Comparison of ENCODE assay signal across 8 cellular contexts in genomic region chr17:60676758-60677307, GRCh38. TPM values are rescaled to one million over a fixed set of nuclear protein-coding genes. Genes with fewer than 3 reads are reported as not detected.
DNase-seq lines count a peak whose midpoint lies in the region; ATAC-seq, FAIRE-seq and TF ChIP-seq lines count a peak whose summit lies in the region.

No MANE protein-coding gene starts in this region.

- no peak for ATAC-seq in heart right ventricle
- no peak for ATAC-seq in K562
- no peak for ATAC-seq in GM19351 (IDR thresholded peaks at IDR 0.05; ENCODE audit: unreplicated experiment)

- H3K27ac ChIP-seq in heart right ventricle (peak overlapping the region in 9 of 10 donors; percentile 12 to 89 (median 76)), K562 (ENCODE audit: extremely low read depth, low read depth, low read length) (peak overlapping the region; percentile 55), mesendoderm (ENCODE audit: low read depth, low read length) (no peak overlapping the region), uterus (peak overlapping the region; percentile 66 to 89)

- TSS peak; percentile 92 for BruUV-seq in K562 (replicated peaks; lab: Mats Ljungman, UMichigan)

- TF ChIP-seq POLR2A in K562 (conservative IDR thresholded peaks at IDR 0.05), result no peak; the same call in none of the 2 replicates
- TF ChIP-seq POLR2A in uterus (IDR thresholded peaks at IDR 0.05), result peak in 1 of 2 donors; percentile 18

- H3K36me3 ChIP-seq in heart right ventricle (peaks cover 0 to 21% (median 4%) of the 10 kb centered on the region in 9 donors), K562 (ENCODE audit: control insufficient read depth, insufficient read depth, low read length) (no peaks in the 10 kb centered on the region), mesendoderm (ENCODE audit: control insufficient read depth, insufficient read depth, low read length) (no peaks in the 10 kb centered on the region), uterus (no peaks in the 10 kb centered on the region)

- TF ChIP-seq CTCF in heart right ventricle (IDR thresholded peaks at IDR 0.05) (no peak), K562 (IDR thresholded peaks at IDR 0.05 in 2 of 3, conservative IDR thresholded peaks at IDR 0.05 in 1 of 3; ENCODE audit: insufficient read depth in 2 of 3, low read depth in 1 of 3, low read length in 3 of 3) (no peak), uterus (IDR thresholded peaks at IDR 0.05) (no peak)

- H3K9me3 ChIP-seq in heart right ventricle, result peaks cover 0 to 3% (median 0%) of the 10 kb centered on the region in 11 donors
- H3K9me3 ChIP-seq in K562 (replicated peaks; ENCODE audit: control insufficient read depth, insufficient read depth, low read depth, low read length), result no peaks in the 10 kb centered on the region
- H3K9me3 ChIP-seq in uterus, result no peaks in the 10 kb centered on the region

- H3K18ac ChIP-seq in mesendoderm (ENCODE audit: low read length), result no peak overlapping the region

- 26 to 30% methylated on average over 17 of the region's 17 CpGs for WGBS in heart right ventricle, 2 donors
- WGBS in K562 (ENCODE audit: insufficient coverage, low coverage, missing lambda C conversion rate), result 17% methylated on average over 17 of the region's 17 CpGs
- WGBS in mesendoderm (ENCODE audit: extremely low coverage, insufficient coverage, low lambda C conversion rate), result no CpG with 5 or more reads among the region's 17 CpGs

- H3K23ac ChIP-seq in mesendoderm (ENCODE audit: low read length), result no peak overlapping the region

- FAIRE-seq in K562 (lab: Jason Lieb, UNC), result no peak

- H4K8ac ChIP-seq in mesendoderm (ENCODE audit: low read depth, low read length), result no peak overlapping the region

- H4K20me1 ChIP-seq in K562 (replicated peaks; ENCODE audit: control insufficient read depth, insufficient read depth, low read length), result no peaks in the 10 kb centered on the region

- no peak overlapping the region for H3K4ac ChIP-seq in mesendoderm (ENCODE audit: low read depth, low read length)

- intact Hi-C loops in heart right ventricle (cut with DNase I), result loop anchor here in 1 of 10 donors (10.0 kb wide), 1 partner anchor 1388 kb away; the partner anchor contains the start of gene MED13
- intact Hi-C loops in cardiac septum (cut with DNase I), result loop anchor here (5.0 kb wide), 1 partner anchor 75 kb away; the partner anchor contains the start of gene PPM1D
- intact Hi-C loops in K562 (cut with micrococcal nuclease), result no loop called here
- intact Hi-C loops in uterus (cut with DNase I; ENCODE audit: low total_unique reads), result no loop called here

- DNase-seq in heart right ventricle, result no peak
- DNase-seq in cardiac septum (ENCODE audit: low spot score), result no peak
- no peak for DNase-seq in K562 (ENCODE audit: extremely low read depth in 1 of 4, low spot score in 3 of 4)
- DNase-seq in mesendoderm, result no peak
- DNase-seq in uterus, result no peak
- DNase-seq in epidermal melanocyte (ENCODE audit: insufficient read length, low spot score), result no peak
- DNase-seq in NCI-H1092 treated with DMSO at 0.1 percent for 48 hours (lab: John Stamatoyannopoulos, UW), result no peak

- H3K4me1 ChIP-seq in heart right ventricle (peaks cover 0 to 18% (median 13%) of the 10 kb centered on the region in 9 donors), K562 (replicated peaks in 1 of 2; ENCODE audit: control insufficient read depth in 2 of 2, insufficient read depth in 2 of 2, low read length in 2 of 2) (peaks cover 5 to 8% of the 10 kb centered on the region in 2 experiments; a peak in 2 of 5 replicates), mesendoderm (ENCODE audit: control insufficient read depth, low read depth, low read length) (peaks cover 2% of the 10 kb centered on the region), uterus (peaks cover 0 to 5% of the 10 kb centered on the region in 2 donors)

- no peak overlapping the region for H2BK120ac ChIP-seq in mesendoderm (ENCODE audit: low read depth, low read length)

- H3K79me1 ChIP-seq in mesendoderm (ENCODE audit: low read length), result no peaks in the 10 kb centered on the region

- no peak overlapping the region for H2BK5ac ChIP-seq in mesendoderm (ENCODE audit: low read length)

- in situ Hi-C loops in K562 (cut with MboI), result no loop called here

- TF ChIP-seq EP300 in K562 (IDR thresholded peaks at IDR 0.05; ENCODE audit: low read length), result no peak

- TF ChIP-seq RAD21 in K562 (CRISPR knock-in tag; conservative IDR thresholded peaks at IDR 0.05 in 1 of 2, IDR thresholded peaks at IDR 0.05 in 1 of 2), result no peak

- CTCF ChIA-PET in K562 (lab: Yijun Ruan, JAX; ENCODE audit: low intra/inter-chr PET ratio), result interaction anchor here (0.5 to 0.6 kb wide), 2 partner anchors 75 to 294 kb away, joined by 3 read pairs; no protein-coding TSS in a partner anchor

- H3K9ac ChIP-seq in K562 (ENCODE audit: insufficient read depth in 1 of 2, low read depth in 2 of 2, low read length in 2 of 2) (peak overlapping the region; percentile 58 to 96), mesendoderm (ENCODE audit: low read length) (peak overlapping the region; percentile 57)

- H3K27me3 ChIP-seq in heart right ventricle (no peaks in the 10 kb centered on the region), K562 (ENCODE audit: control insufficient read depth in 2 of 2, insufficient read depth in 2 of 2, low read length in 2 of 2) (no peaks in the 10 kb centered on the region), mesendoderm (ENCODE audit: insufficient read depth, low read length, poor library complexity) (no peaks in the 10 kb centered on the region), uterus (no peaks in the 10 kb centered on the region)

- H3K4me2 ChIP-seq in K562 (ENCODE audit: insufficient read depth, low read length), result peak overlapping the region; percentile 85
- peak overlapping the region; percentile 68 for H3K4me2 ChIP-seq in mesendoderm (ENCODE audit: low read length)

- peak overlapping the region; percentile 30 for H3K56ac ChIP-seq in mesendoderm (ENCODE audit: low read length)

- H2AK5ac ChIP-seq in mesendoderm (ENCODE audit: low read length), result no peak overlapping the region

- H2BK15ac ChIP-seq in mesendoderm (replicated peaks; ENCODE audit: low read depth), result no peak overlapping the region

- no peaks in the 10 kb centered on the region for H3K9me1 ChIP-seq in K562 (ENCODE audit: control insufficient read depth, insufficient read depth, low read length)

- H3K4me3 ChIP-seq in heart right ventricle (peak overlapping the region; percentile 73 to 95 (median 88)), K562 (peak overlapping the region; percentile 64), mesendoderm (ENCODE audit: low read length) (peak overlapping the region; percentile 52), uterus (peak overlapping the region; percentile 65 to 97)

- H3K79me2 ChIP-seq in K562 (ENCODE audit: control insufficient read depth, insufficient read depth, low read length) (no peaks in the 10 kb centered on the region), mesendoderm (ENCODE audit: control insufficient read depth, insufficient read depth, low read length) (no peaks in the 10 kb centered on the region)

- POLR2A ChIA-PET in K562 (lab: Yijun Ruan, JAX), result interaction anchor here (0.8 to 1.2 kb wide), 7 partner anchors 9 to 290 kb away, joined by 3 to 6 read pairs (median 4); partner anchors contain the start of gene PPM1D

- peak overlapping the region; percentile 99 for H2AFZ ChIP-seq in K562 (ENCODE audit: low read depth, low read length)

- H4K5ac ChIP-seq in mesendoderm (ENCODE audit: low read length), result no peak overlapping the region

TF ChIP-seq in K562, 482 proteins besides CTCF, POLR2A, EP300 and RAD21 (continues in another document):
- TF ChIP-seq NCOA1 (IDR thresholded peaks at IDR 0.05; ENCODE audit: low read depth) (no peak), ZNF79 (CRISPR knock-in tag; IDR thresholded peaks at IDR 0.05; ENCODE audit: low read depth) (no peak)

RNA-seq across cellular contexts. Expression of gene BCAS3, which starts 0.8 kb away (rescaled TPM):
- total RNA-seq in heart right ventricle (10 to 100 TPM; 14.1 to 21.8 (median 17.8) TPM), cardiac septum (14.8 TPM), K562 (2014; rRNA removed) (3.6 and 5.2 TPM in 2 replicates), K562 (2014; rRNA removed; fragmentation: Illumina TruSeq; extraction: Trizol) (5.1 and 5.5 TPM in 2 replicates), K562 (2015; rRNA removed; fragmentation: Illumina TruSeq; extraction: Trizol) (3.5 and 3.6 TPM in 2 replicates), K562 (2021) (3.0 and 5.0 TPM in 2 replicates), uterus (100 to 1,000 TPM in 1 of 4 donors, 10 to 100 TPM in 3; 42.6 to 147 (median 83.7) TPM)
- polyA plus RNA-seq in heart right ventricle (1 to 10 TPM; 6.1 TPM), K562 (2011; rRNA removed) (5.3 and 6.3 TPM in 2 replicates), K562 (2014; fragmentation: Illumina TruSeq; extraction: Trizol) (2.2 and 2.5 TPM in 2 replicates), K562 (2014; fragmentation: Nextera tagmentation; extraction: Ambion mirVana) (1 to 10 TPM; 1.9 to 2.3 TPM), K562 (2014; rRNA removed) (2.2 and 3.0 TPM in 2 replicates)
- total RNA-seq in K562 (2011; cell fraction: chromatin; rRNA removed; ENCODE audit: low replicate concordance), result 73.8 and 85.5 TPM in 2 replicates
- total RNA-seq in K562 (2011; cell fraction: nucleolus; rRNA removed), result 37.0 and 52.4 TPM in 2 replicates
- 56.4 and 75.6 TPM in 2 replicates for total RNA-seq in K562 (2011; cell fraction: nucleoplasm; rRNA removed)
- 3.3 and 3.4 TPM in 2 replicates for polyA plus RNA-seq in K562 (2011; cell fraction: cytosol; rRNA removed)
- polyA plus RNA-seq in K562 (2011; cell fraction: nucleus; rRNA removed), result 13.0 and 13.6 TPM in 2 replicates
- polyA plus RNA-seq in K562 (2012), result 2.8 and 12.7 TPM in 2 replicates
- 25.2 and 25.5 TPM in 2 replicates for polyA minus RNA-seq in K562 (2011; rRNA and poly(A)+ RNA removed)
- polyA minus RNA-seq in K562 (2011; cell fraction: cytosol; rRNA and poly(A)+ RNA removed), result 3.8 and 8.0 TPM in 2 replicates
- 27.1 and 38.0 TPM in 2 replicates for polyA minus RNA-seq in K562 (2011; cell fraction: nucleus; rRNA and poly(A)+ RNA removed)
- 6.4 TPM for polyA plus RNA-seq in mesendoderm (2013, experiment 1 of 2)
- 7.1 TPM for polyA plus RNA-seq in mesendoderm (2013, experiment 2 of 2)
